In genomic region chr10:45454262-45454661, GRCh38 we compare ENCODE assay signal across 18 cellular contexts.
DNase-seq lines count a peak whose midpoint lies in the region; ATAC-seq and TF ChIP-seq lines count a peak whose summit lies in the region.
"Had no signal": no experiment of that assay in that cellular context is flagged by ENCODE, and none has a peak within 500 bp of the region (broad histone marks: within the 10 kb centered on the region; RNA-seq: fewer than 3 reads in every experiment).

No MANE protein-coding gene starts in this region.

- POLR2A ChIA-PET in activated CD4-positive, alpha-beta memory T cell treated with anti-CD3 and anti-CD28 coated beads, Interleukin-2, amount 10 ng/mL, durations not matched to agents 7 days and 5 days (lab: Charles Lee), result interaction anchor here (2.2 kb wide), 1 partner anchor 34 kb away, joined by 7 read pairs; no protein-coding TSS in a partner anchor
- POLR2A ChIA-PET in activated CD4-positive, alpha-beta memory T cell treated with anti-CD3 and anti-CD28 coated beads for 36 hours (lab: Charles Lee), result no interaction called here

- no peak overlapping the region for H3K4me2 ChIP-seq in mesendoderm (ENCODE audit: low read length)
- H3K4me2 ChIP-seq: GM23338 had no signal

- peak overlapping the region; percentile 78 for H3K27ac ChIP-seq in left ventricle myocardium inferior (replicated peaks)
- no peak overlapping the region for H3K27ac ChIP-seq in mesendoderm (ENCODE audit: low read depth, low read length)
- H3K27ac ChIP-seq: cardiac muscle cell, VCaP had no signal

- no peaks in the 10 kb centered on the region for H3K9me3 Mint-ChIP-seq in activated CD4-positive, alpha-beta memory T cell treated with anti-CD3 and anti-CD28 coated beads, Interleukin-2, amount 10 ng/mL, durations not matched to agents 7 days and 5 days
- H3K9me3 Mint-ChIP-seq in activated CD4-positive, alpha-beta memory T cell treated with anti-CD3 and anti-CD28 coated beads for 36 hours, result no peaks in the 10 kb centered on the region
- no peaks in the 10 kb centered on the region for H3K9me3 Mint-ChIP-seq in activated T-helper 2 cell treated with anti-CD3 and anti-CD28 coated beads, Interferon-gamma antibody, Interleukin-2, Interleukin-4, amounts not matched to agents 10 μg/mL and 5 μg/mL and 100 μg/mL, durations not matched to agents 14 hours and 24 hours and 36 hours
- H3K9me3 Mint-ChIP-seq in stimulated activated memory B cell treated with anti-CD40 and anti-IgM and Interleukin-4, amounts not matched to agents 10 μg/mL and 1 μg/mL and 100 μg/mL, for 72 hours, result peaks cover 4% of the 10 kb centered on the region
- H3K9me3 Mint-ChIP-seq: GM23338; stimulated activated naive CD8-positive, alpha-beta T cell treated with anti-CD3 and anti-CD28 coated beads, Interleukin-15, Interleukin-2, amounts not matched to agents 100 ng/mL and 50 ng/mL, for 24 hours had no signal

- WGBS in mesendoderm (ENCODE audit: extremely low coverage, insufficient coverage, low lambda C conversion rate), result no CpG with 5 or more reads among the region's 9 CpGs

- intact Hi-C loops in activated CD4-positive, alpha-beta memory T cell treated with anti-CD3 and anti-CD28 coated beads for 36 hours (cut with micrococcal nuclease), result no loop called here
- intact Hi-C loops in activated T-helper 2 cell treated with anti-CD3 and anti-CD28 coated beads, Interferon-gamma antibody, Interleukin-2, Interleukin-4, amounts not matched to agents 10 μg/mL and 5 μg/mL and 100 μg/mL, durations not matched to agents 14 hours and 24 hours and 36 hours (cut with micrococcal nuclease), result no loop called here
- intact Hi-C loops in left ventricle myocardium inferior (cut with micrococcal nuclease), result no loop called here

- peak overlapping the region; percentile 28 for H3K27ac Mint-ChIP-seq in activated CD4-positive, alpha-beta memory T cell treated with anti-CD3 and anti-CD28 coated beads, Interleukin-2, amount 10 ng/mL, durations not matched to agents 7 days and 5 days
- no peak overlapping the region for H3K27ac Mint-ChIP-seq in activated CD4-positive, alpha-beta memory T cell treated with anti-CD3 and anti-CD28 coated beads for 36 hours
- peak overlapping the region; percentile 24 for H3K27ac Mint-ChIP-seq in activated T-helper 2 cell treated with anti-CD3 and anti-CD28 coated beads, Interferon-gamma antibody, Interleukin-2, Interleukin-4, amounts not matched to agents 10 μg/mL and 5 μg/mL and 100 μg/mL, durations not matched to agents 14 hours and 24 hours and 36 hours
- peak overlapping the region; percentile 93 for H3K27ac Mint-ChIP-seq in stimulated activated memory B cell treated with anti-CD40 and anti-IgM and Interleukin-4, amounts not matched to agents 10 μg/mL and 1 μg/mL and 100 μg/mL, for 72 hours
- H3K27ac Mint-ChIP-seq: stimulated activated naive CD8-positive, alpha-beta T cell treated with anti-CD3 and anti-CD28 coated beads, Interleukin-15, Interleukin-2, amounts not matched to agents 100 ng/mL and 50 ng/mL, for 24 hours had no signal

- H2BK5ac ChIP-seq in mesendoderm (ENCODE audit: low read length), result no peak overlapping the region

- H2BK120ac ChIP-seq in mesendoderm (ENCODE audit: low read depth, low read length), result no peak overlapping the region

- no peak overlapping the region for H3K23ac ChIP-seq in mesendoderm (ENCODE audit: low read length)

- H2AK5ac ChIP-seq in mesendoderm (ENCODE audit: low read length), result no peak overlapping the region

- no peaks in the 10 kb centered on the region for H3K9me3 ChIP-seq in left ventricle myocardium inferior (replicated peaks)

- H3K4me3 Mint-ChIP-seq in activated CD4-positive, alpha-beta memory T cell treated with anti-CD3 and anti-CD28 coated beads, Interleukin-2, amount 10 ng/mL, durations not matched to agents 7 days and 5 days, result no peak overlapping the region
- H3K4me3 Mint-ChIP-seq in activated CD4-positive, alpha-beta memory T cell treated with anti-CD3 and anti-CD28 coated beads for 36 hours, result no peak overlapping the region
- no peak overlapping the region for H3K4me3 Mint-ChIP-seq in activated T-helper 2 cell treated with anti-CD3 and anti-CD28 coated beads, Interferon-gamma antibody, Interleukin-2, Interleukin-4, amounts not matched to agents 10 μg/mL and 5 μg/mL and 100 μg/mL, durations not matched to agents 14 hours and 24 hours and 36 hours (ENCODE audit: low read depth)
- H3K4me3 Mint-ChIP-seq in stimulated activated memory B cell treated with anti-CD40 and anti-IgM and Interleukin-4, amounts not matched to agents 10 μg/mL and 1 μg/mL and 100 μg/mL, for 72 hours, result no peak overlapping the region
- H3K4me3 Mint-ChIP-seq: GM23338; stimulated activated naive CD8-positive, alpha-beta T cell treated with anti-CD3 and anti-CD28 coated beads, Interleukin-15, Interleukin-2, amounts not matched to agents 100 ng/mL and 50 ng/mL, for 24 hours had no signal

- no peak for DNase-seq in activated CD4-positive, alpha-beta memory T cell treated with anti-CD3 and anti-CD28 coated beads, Interleukin-2, amount 10 ng/mL, durations not matched to agents 7 days and 5 days
- no peak for DNase-seq in activated CD4-positive, alpha-beta memory T cell treated with anti-CD3 and anti-CD28 coated beads for 36 hours
- DNase-seq in activated T-helper 2 cell treated with anti-CD3 and anti-CD28 coated beads, Interferon-gamma antibody, Interleukin-2, Interleukin-4, amounts not matched to agents 10 μg/mL and 5 μg/mL and 100 μg/mL, durations not matched to agents 14 hours and 24 hours and 36 hours (ENCODE audit: low spot score), result no peak
- DNase-seq in left ventricle myocardium inferior (no peak), GM19240 (ENCODE audit: insufficient read length, low spot score) (no peak), mesendoderm (no peak), NCI-H226 (no peak)
- DNase-seq: activated CD8-positive, alpha-beta memory T cell treated with anti-CD3 and anti-CD28 coated beads, Interleukin-2, amount 50 U/mL, for 4 hours; activated naive CD4-positive, alpha-beta T cell treated with Interleukin-2 at 50 U/mL for 16 hours; COR-L47; effector memory CD4-positive, alpha-beta T cell; NCI-H1092 had no signal

- peaks cover 28% of the 10 kb centered on the region for H3K36me3 ChIP-seq in left ventricle myocardium inferior
- H3K36me3 ChIP-seq in mesendoderm (ENCODE audit: control insufficient read depth, insufficient read depth, low read length), result no peaks in the 10 kb centered on the region

- TF ChIP-seq CTCF in left ventricle myocardium inferior (IDR thresholded peaks at IDR 0.05; ENCODE audit: borderline replicate concordance), result no peak

- H3K79me2 ChIP-seq in mesendoderm (ENCODE audit: control insufficient read depth, insufficient read depth, low read length), result no peaks in the 10 kb centered on the region

- no peak overlapping the region for H4K5ac ChIP-seq in mesendoderm (ENCODE audit: low read length)

- H3K4me3 ChIP-seq in left ventricle myocardium inferior (no peak overlapping the region), mesendoderm (ENCODE audit: low read length) (no peak overlapping the region)
- H3K4me3 ChIP-seq: cardiac muscle cell, GM23338, K562 had no signal

- no peak for ATAC-seq in stimulated activated memory B cell treated with anti-CD40 and anti-IgM and Interleukin-4, amounts not matched to agents 10 μg/mL and 1 μg/mL and 100 μg/mL, for 72 hours

- no peak overlapping the region for H3K56ac ChIP-seq in mesendoderm (ENCODE audit: low read length)

- H3K36me3 Mint-ChIP-seq in activated CD4-positive, alpha-beta memory T cell treated with anti-CD3 and anti-CD28 coated beads, Interleukin-2, amount 10 ng/mL, durations not matched to agents 7 days and 5 days (ENCODE audit: low read depth), result peaks cover 17% of the 10 kb centered on the region
- peaks cover 16% of the 10 kb centered on the region for H3K36me3 Mint-ChIP-seq in activated CD4-positive, alpha-beta memory T cell treated with anti-CD3 and anti-CD28 coated beads for 36 hours
- peaks cover 5% of the 10 kb centered on the region for H3K36me3 Mint-ChIP-seq in activated T-helper 2 cell treated with anti-CD3 and anti-CD28 coated beads, Interferon-gamma antibody, Interleukin-2, Interleukin-4, amounts not matched to agents 10 μg/mL and 5 μg/mL and 100 μg/mL, durations not matched to agents 14 hours and 24 hours and 36 hours (ENCODE audit: low read depth)
- H3K36me3 Mint-ChIP-seq in stimulated activated memory B cell treated with anti-CD40 and anti-IgM and Interleukin-4, amounts not matched to agents 10 μg/mL and 1 μg/mL and 100 μg/mL, for 72 hours, result peaks cover 51% of the 10 kb centered on the region

- H3K79me1 ChIP-seq in mesendoderm (ENCODE audit: low read length), result no peaks in the 10 kb centered on the region

- H3K4me1 ChIP-seq in left ventricle myocardium inferior, result peaks cover 32% of the 10 kb centered on the region
- H3K4me1 ChIP-seq in mesendoderm (ENCODE audit: control insufficient read depth, low read depth, low read length), result no peaks in the 10 kb centered on the region

- no peaks in the 10 kb centered on the region for H3K27me3 Mint-ChIP-seq in activated CD4-positive, alpha-beta memory T cell treated with anti-CD3 and anti-CD28 coated beads, Interleukin-2, amount 10 ng/mL, durations not matched to agents 7 days and 5 days
- H3K27me3 Mint-ChIP-seq in activated CD4-positive, alpha-beta memory T cell treated with anti-CD3 and anti-CD28 coated beads for 36 hours, result no peaks in the 10 kb centered on the region
- no peaks in the 10 kb centered on the region for H3K27me3 Mint-ChIP-seq in activated T-helper 2 cell treated with anti-CD3 and anti-CD28 coated beads, Interferon-gamma antibody, Interleukin-2, Interleukin-4, amounts not matched to agents 10 μg/mL and 5 μg/mL and 100 μg/mL, durations not matched to agents 14 hours and 24 hours and 36 hours (ENCODE audit: low read depth)
- no peaks in the 10 kb centered on the region for H3K27me3 Mint-ChIP-seq in stimulated activated memory B cell treated with anti-CD40 and anti-IgM and Interleukin-4, amounts not matched to agents 10 μg/mL and 1 μg/mL and 100 μg/mL, for 72 hours
- H3K27me3 Mint-ChIP-seq: stimulated activated naive CD8-positive, alpha-beta T cell treated with anti-CD3 and anti-CD28 coated beads, Interleukin-15, Interleukin-2, amounts not matched to agents 100 ng/mL and 50 ng/mL, for 24 hours had no signal

- no peak overlapping the region for H4K8ac ChIP-seq in mesendoderm (ENCODE audit: low read depth, low read length)

- no peak overlapping the region for H2BK15ac ChIP-seq in mesendoderm (replicated peaks; ENCODE audit: low read depth)

- no peak overlapping the region for H3K18ac ChIP-seq in mesendoderm (ENCODE audit: low read length)

- CTCF ChIA-PET in activated CD4-positive, alpha-beta memory T cell treated with anti-CD3 and anti-CD28 coated beads, Interleukin-2, amount 10 ng/mL, durations not matched to agents 7 days and 5 days (lab: Charles Lee), result no interaction called here
- CTCF ChIA-PET in activated CD4-positive, alpha-beta memory T cell treated with anti-CD3 and anti-CD28 coated beads for 36 hours (lab: Charles Lee), result interaction anchor here (1.8 kb wide), 2 partner anchors 11 to 204 kb away, joined by 5 to 7 read pairs; no protein-coding TSS in a partner anchor

- H3K27me3 ChIP-seq in left ventricle myocardium inferior (ENCODE audit: low read depth) (no peaks in the 10 kb centered on the region), mesendoderm (ENCODE audit: insufficient read depth, low read length, poor library complexity) (no peaks in the 10 kb centered on the region)
- H3K27me3 ChIP-seq: cardiac muscle cell had no signal

- no peak overlapping the region for H3K9ac ChIP-seq in mesendoderm (ENCODE audit: low read length)

- H3K4ac ChIP-seq in mesendoderm (ENCODE audit: low read depth, low read length), result no peak overlapping the region

- H3K4me1 Mint-ChIP-seq in activated CD4-positive, alpha-beta memory T cell treated with anti-CD3 and anti-CD28 coated beads, Interleukin-2, amount 10 ng/mL, durations not matched to agents 7 days and 5 days, result peaks cover 17% of the 10 kb centered on the region
- H3K4me1 Mint-ChIP-seq in activated CD4-positive, alpha-beta memory T cell treated with anti-CD3 and anti-CD28 coated beads for 36 hours (ENCODE audit: low read depth), result no peaks in the 10 kb centered on the region
- peaks cover 7% of the 10 kb centered on the region for H3K4me1 Mint-ChIP-seq in activated T-helper 2 cell treated with anti-CD3 and anti-CD28 coated beads, Interferon-gamma antibody, Interleukin-2, Interleukin-4, amounts not matched to agents 10 μg/mL and 5 μg/mL and 100 μg/mL, durations not matched to agents 14 hours and 24 hours and 36 hours (ENCODE audit: low read depth)
- peaks cover 52% of the 10 kb centered on the region for H3K4me1 Mint-ChIP-seq in stimulated activated memory B cell treated with anti-CD40 and anti-IgM and Interleukin-4, amounts not matched to agents 10 μg/mL and 1 μg/mL and 100 μg/mL, for 72 hours
- H3K4me1 Mint-ChIP-seq: GM23338 had no signal
